Comparison of ENCODE assay signal across 9 cellular contexts in genomic region chr10:3780056-3780765, GRCh38. TPM values are rescaled to one million over a fixed set of nuclear protein-coding genes. Genes with fewer than 3 reads are reported as not detected.
DNase-seq lines count a peak whose midpoint lies in the region; ATAC-seq, FAIRE-seq and TF ChIP-seq lines count a peak whose summit lies in the region.
"Had no signal": no experiment of that assay in that cellular context is flagged by ENCODE, and none has a peak within 500 bp of the region (broad histone marks: within the 10 kb centered on the region; RNA-seq: fewer than 3 reads in every experiment).

No MANE protein-coding gene starts in this region.

- POLR2A ChIA-PET in activated CD8-positive, alpha-beta T cell treated with anti-CD3 and anti-CD28 coated beads, Interleukin-2, amount 10 ng/mL, durations not matched to agents 7 days and 5 days (lab: Charles Lee), result interaction anchor here (0.5 to 6.8 kb wide), 7 partner anchors 16 to 210 kb away, joined by 3 to 658 read pairs (median 112); no protein-coding TSS in a partner anchor

- H3K9me3 Mint-ChIP-seq in activated CD8-positive, alpha-beta T cell treated with anti-CD3 and anti-CD28 coated beads, Interleukin-2, amount 10 ng/mL, durations not matched to agents 7 days and 5 days (ENCODE audit: insufficient read depth), result no peaks in the 10 kb centered on the region

- no peaks in the 10 kb centered on the region for H3K27me3 ChIP-seq in sigmoid colon

- TF ChIP-seq EP300 in sigmoid colon (IDR thresholded peaks at IDR 0.05), result no peak

- in situ Hi-C loops in G401 (cut with HindIII; ENCODE audit: low sequenced_read_pairs), result no loop called here

- intact Hi-C loops in sigmoid colon (cut with DNase I), result loop anchor here (5.0 kb wide), 5 partner anchors 277 to 572 kb away; no protein-coding TSS in a partner anchor

- TF ChIP-seq CTCF in fibroblast of pulmonary artery (IDR thresholded peaks at IDR 0.05; ENCODE audit: low read length, missing control alignments), result no peak
- no peak for TF ChIP-seq CTCF in sigmoid colon (IDR thresholded peaks at IDR 0.05)

- H3K4me1 Mint-ChIP-seq in activated CD8-positive, alpha-beta T cell treated with anti-CD3 and anti-CD28 coated beads, Interleukin-2, amount 10 ng/mL, durations not matched to agents 7 days and 5 days (ENCODE audit: low read depth), result peaks cover 67% of the 10 kb centered on the region

- H3K36me3 ChIP-seq in sigmoid colon, result peaks cover 18 to 64% (median 33%) of the 10 kb centered on the region in 4 donors

- no peaks in the 10 kb centered on the region for H3K9me3 ChIP-seq in sigmoid colon

- H3K27me3 Mint-ChIP-seq in activated CD8-positive, alpha-beta T cell treated with anti-CD3 and anti-CD28 coated beads, Interleukin-2, amount 10 ng/mL, durations not matched to agents 7 days and 5 days (ENCODE audit: low read depth), result no peaks in the 10 kb centered on the region

- H3K4me3 ChIP-seq in fibroblast of pulmonary artery (replicated peaks; ENCODE audit: low read depth, low read length) (peak overlapping the region; percentile 100), sigmoid colon (peak overlapping the region; percentile 73 to 97 (median 90))

- H3K4me1 ChIP-seq in sigmoid colon, result peaks cover 0 to 72% (median 66%) of the 10 kb centered on the region in 4 donors

- CTCF ChIA-PET in activated CD8-positive, alpha-beta T cell treated with anti-CD3 and anti-CD28 coated beads, Interleukin-2, amount 10 ng/mL, durations not matched to agents 7 days and 5 days (lab: Charles Lee), result interaction anchor here (0.8 to 0.9 kb wide), 2 partner anchors 49 to 184 kb away, joined by 3 read pairs; no protein-coding TSS in a partner anchor

- peak; percentile 27 for DNase-seq in G401 (ENCODE audit: low spot score)
- DNase-seq in activated CD8-positive, alpha-beta T cell treated with anti-CD3 and anti-CD28 coated beads, Interleukin-2, amount 10 ng/mL, durations not matched to agents 7 days and 5 days, result no peak
- peak; percentile 65 for DNase-seq in fibroblast of pulmonary artery (ENCODE audit: low read depth)
- no peak for DNase-seq in sigmoid colon
- no peak for DNase-seq in GM19239 (ENCODE audit: insufficient read length, low spot score)
- no peak for DNase-seq in OCI-M2 (lab: John Stamatoyannopoulos, UW; ENCODE audit: unreplicated experiment)
- no peak for DNase-seq in MV-4-11 (lab: John Stamatoyannopoulos, UW)
- DNase-seq: cerebellar nuclear complex had no signal

- peak overlapping the region; percentile 98 for H3K27ac Mint-ChIP-seq in activated CD8-positive, alpha-beta T cell treated with anti-CD3 and anti-CD28 coated beads, Interleukin-2, amount 10 ng/mL, durations not matched to agents 7 days and 5 days

- no peak for ATAC-seq in activated CD8-positive, alpha-beta T cell treated with anti-CD3 and anti-CD28 coated beads, Interleukin-2, amount 10 ng/mL, durations not matched to agents 7 days and 5 days
- ATAC-seq in GM21515 (IDR thresholded peaks at IDR 0.05; ENCODE audit: unreplicated experiment), result no peak

- TF ChIP-seq POLR2A in sigmoid colon (IDR thresholded peaks at IDR 0.05), result no peak

- no peak for FAIRE-seq in GM19239 (lab: Jason Lieb, UNC)

- H3K27ac ChIP-seq in sigmoid colon, result peak overlapping the region; percentile 98 to 100 (median 100)

- peak overlapping the region; percentile 95 for H3K4me3 Mint-ChIP-seq in activated CD8-positive, alpha-beta T cell treated with anti-CD3 and anti-CD28 coated beads, Interleukin-2, amount 10 ng/mL, durations not matched to agents 7 days and 5 days

- peaks cover 90% of the 10 kb centered on the region for H3K36me3 Mint-ChIP-seq in activated CD8-positive, alpha-beta T cell treated with anti-CD3 and anti-CD28 coated beads, Interleukin-2, amount 10 ng/mL, durations not matched to agents 7 days and 5 days (ENCODE audit: low read depth)

- 65 to 70% methylated on average over 17 of the region's 17 CpGs for WGBS in sigmoid colon, 2 donors

RNA-seq across cellular contexts. Expression of gene KLF6, which starts 4.8 kb away (rescaled TPM):
- total RNA-seq in G401 (2014; rRNA removed; shearing (Covaris generic)), result 25.8 and 35.8 TPM in 2 replicates
- total RNA-seq in activated CD8-positive, alpha-beta T cell treated with anti-CD3 and anti-CD28 coated beads, Interleukin-2, amount 10 ng/mL, durations not matched to agents 7 days and 5 days, result 100 to 1,000 TPM; 208 to 215 TPM
- 100 to 1,000 TPM in 2 of 4 donors, 10 to 100 TPM in 2; 50.3 to 116 (median 85.8) TPM for total RNA-seq in sigmoid colon
- polyA plus RNA-seq in sigmoid colon, result 100 to 1,000 TPM in 1 of 3 donors, 10 to 100 TPM in 2; 73.3 to 137 (median 91.6) TPM

Comparison
In these comparisons a context has a peak if more than half of its experiments do, and no peak if none do; other contexts are left out.
1. DNase-seq: peak in G401 (single experiment) and fibroblast of pulmonary artery (single experiment); none in activated CD8-positive, alpha-beta T cell treated with anti-CD3 and anti-CD28 coated beads, Interleukin-2, amount 10 ng/mL, durations not matched to agents 7 days and 5 days (single experiment), sigmoid colon (single experiment), GM19239 (single experiment), OCI-M2 (single experiment) and MV-4-11 (single experiment).